In the genomic region with DNA sequence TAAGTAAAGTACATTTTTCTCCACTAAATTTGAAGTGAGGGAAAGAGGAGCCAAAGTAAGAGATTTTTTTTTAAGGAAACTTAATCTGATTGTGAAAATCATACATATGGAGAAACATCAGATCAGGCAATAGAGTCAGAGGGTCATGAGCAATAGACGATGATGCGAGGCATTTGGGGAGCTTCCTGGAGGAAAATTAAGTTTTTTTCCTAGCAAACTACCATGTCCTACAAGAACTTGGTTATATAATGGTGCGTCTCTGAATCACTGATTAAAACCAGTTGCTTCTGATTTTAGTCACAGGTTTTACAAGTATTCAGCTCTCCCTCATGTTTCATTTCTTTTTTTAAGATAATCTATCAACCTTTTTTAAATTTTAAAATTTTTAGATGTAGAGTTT, we compare ENCODE assay signal across 20 cellular contexts. TPM values are rescaled to one million over a fixed set of nuclear protein-coding genes. Genes with fewer than 3 reads are reported as not detected.
DNase-seq lines count a peak whose midpoint lies in the region; FAIRE-seq and TF ChIP-seq lines count a peak whose summit lies in the region.
"Had no signal": no experiment of that assay in that cellular context is flagged by ENCODE, and none has a peak within 500 bp of the region (broad histone marks: within the 10 kb centered on the region; RNA-seq: fewer than 3 reads in every experiment).

No MANE protein-coding gene starts in this region.

- intact Hi-C loops in ascending aorta (cut with DNase I): no loop called here

- H3K9ac ChIP-seq in SK-N-SH: no peak overlapping the region

- H3K9me2 ChIP-seq in SK-N-SH: no peaks in the 10 kb centered on the region

- H3K27ac ChIP-seq in SK-N-SH (ENCODE audit: low read depth in 2 of 2, low read length in 1 of 2) (peak overlapping the region in 1 of 2 experiments; percentile 2; a peak in 1 of 4 replicates), small intestine (ENCODE audit: low read depth in 1 of 2, low read length in 1 of 2) (no peak overlapping the region), ascending aorta (no peak overlapping the region)
- H3K27ac ChIP-seq: C4-2B, HL-60 had no signal

- no peak overlapping the region for H3K4me3 ChIP-seq in AG10803 (ENCODE audit: low read length)
- no peak overlapping the region for H3K4me3 ChIP-seq in SK-N-SH (ENCODE audit: low read depth in 2 of 2, low read length in 1 of 2)
- H3K4me3 ChIP-seq in fibroblast of mammary gland (ENCODE audit: control insufficient read depth, low read depth, low read length): no peak overlapping the region
- H3K4me3 ChIP-seq in small intestine (ENCODE audit: low read depth in 1 of 2, low read length in 2 of 2): no peak overlapping the region
- H3K4me3 ChIP-seq in ascending aorta: no peak overlapping the region
- H3K4me3 ChIP-seq: HAP-1, K562 had no signal

- H3K27ac Mint-ChIP-seq in T-helper 2 cell treated with Interferon-gamma antibody and Interleukin-4, amounts not matched to agents 5 μg/mL and 100 μg/mL, for 36 hours: no peak overlapping the region
- H3K27ac Mint-ChIP-seq: CD4-positive, alpha-beta memory T cell had no signal

- H3K9me3 ChIP-seq in SK-N-SH: no peaks in the 10 kb centered on the region
- H3K9me3 ChIP-seq in small intestine (ENCODE audit: control insufficient read depth, low read depth): no peaks in the 10 kb centered on the region
- no peaks in the 10 kb centered on the region for H3K9me3 ChIP-seq in ascending aorta
- H3K9me3 ChIP-seq: BE2C, HAP-1 had no signal

- H3K9me3 Mint-ChIP-seq in T-helper 2 cell treated with Interferon-gamma antibody and Interleukin-4, amounts not matched to agents 5 μg/mL and 100 μg/mL, for 36 hours: no peaks in the 10 kb centered on the region
- H3K9me3 Mint-ChIP-seq: CD4-positive, alpha-beta memory T cell had no signal

- no peak for FAIRE-seq in small intestine (lab: Jason Lieb, UNC)
- FAIRE-seq: D721Med, GM19239, H1, K562 had no signal

- H3F3A ChIP-seq in SK-N-SH (replicated peaks; ENCODE audit: insufficient read depth): no peaks in the 10 kb centered on the region

- H2AFZ ChIP-seq in SK-N-SH (ENCODE audit: low read depth): no peak overlapping the region

- no peak for TF ChIP-seq EP300 in SK-N-SH (IDR thresholded peaks at IDR 0.05; ENCODE audit: borderline replicate concordance in 1 of 2, low read depth in 1 of 2, low read length in 1 of 2)

- H3K4me1 ChIP-seq in SK-N-SH (ENCODE audit: control insufficient read depth in 1 of 2, insufficient read depth in 2 of 2, low read depth in 1 of 2, low read length in 1 of 2) (peaks cover 0 to 4% of the 10 kb centered on the region in 2 experiments; a peak in 2 of 4 replicates), small intestine (ENCODE audit: control insufficient read depth in 2 of 2, insufficient read depth in 1 of 2, low read depth in 1 of 2, low read length in 1 of 2) (no peaks in the 10 kb centered on the region), ascending aorta (no peaks in the 10 kb centered on the region)
- H3K4me1 ChIP-seq: BE2C had no signal

- 53% methylated on average over 3 of the region's 3 CpGs for WGBS in SK-N-SH (ENCODE audit: low lambda C conversion rate)
- WGBS in small intestine, 3 donors: 87 to 96% (median 91%) methylated on average over 3 of the region's 3 CpGs

- peak; percentile 51 for DNase-seq in AG10803 (ENCODE audit: low read depth)
- no peak for DNase-seq in SK-N-SH
- peak; percentile 70 for DNase-seq in fibroblast of mammary gland (ENCODE audit: low read depth)
- DNase-seq in stromal cell of bone marrow (ENCODE audit: low read depth): peak; percentile 40
- DNase-seq in small intestine: no peak
- no peak for DNase-seq in T-helper 2 cell treated with Interferon-gamma antibody and Interleukin-4, amounts not matched to agents 5 μg/mL and 100 μg/mL, for 36 hours (ENCODE audit: low spot score)
- DNase-seq in ascending aorta (ENCODE audit: low spot score in 2 of 2): no peak
- DNase-seq: 8988T; ACHN; BE2C; CD4-positive, alpha-beta memory T cell; EL; GDM1 had no signal

- H3K27me3 ChIP-seq in SK-N-SH (ENCODE audit: insufficient read depth) (no peaks in the 10 kb centered on the region), small intestine (ENCODE audit: control insufficient read depth in 2 of 2, insufficient read depth in 2 of 2, low read length in 2 of 2) (no peaks in the 10 kb centered on the region), ascending aorta (no peaks in the 10 kb centered on the region)
- H3K27me3 ChIP-seq: BE2C had no signal

- CTCF ChIA-PET in SK-N-SH (lab: Yijun Ruan, JAX): interaction anchor here (1.9 to 13.9 kb wide), 2 partner anchors 9 to 21 kb away, joined by 6 to 155 read pairs; no protein-coding TSS in a partner anchor

- H3K36me3 ChIP-seq in SK-N-SH (replicated peaks in 1 of 2; ENCODE audit: control insufficient read depth in 1 of 2, insufficient read depth in 2 of 2, low read length in 1 of 2) (peaks cover 8 to 74% of the 10 kb centered on the region in 2 experiments), small intestine (ENCODE audit: control insufficient read depth in 2 of 2, insufficient read depth in 2 of 2, low read length in 2 of 2) (peaks cover 0 to 4% of the 10 kb centered on the region in 2 donors), ascending aorta (peaks cover 0 to 19% of the 10 kb centered on the region in 2 donors)
- H3K36me3 ChIP-seq: BE2C, HAP-1 had no signal

- H3K36me3 Mint-ChIP-seq in T-helper 2 cell treated with Interferon-gamma antibody and Interleukin-4, amounts not matched to agents 5 μg/mL and 100 μg/mL, for 36 hours (ENCODE audit: low read depth): no peaks in the 10 kb centered on the region

- POLR2A ChIA-PET in SK-N-SH (lab: Yijun Ruan, JAX): no interaction called here

- H3K4me2 ChIP-seq in SK-N-SH: no peak overlapping the region

- no peaks in the 10 kb centered on the region for H3K79me2 ChIP-seq in SK-N-SH (ENCODE audit: insufficient read depth)

- no peaks in the 10 kb centered on the region for H3K27me3 Mint-ChIP-seq in T-helper 2 cell treated with Interferon-gamma antibody and Interleukin-4, amounts not matched to agents 5 μg/mL and 100 μg/mL, for 36 hours (ENCODE audit: low read depth)
- H3K27me3 Mint-ChIP-seq: CD4-positive, alpha-beta memory T cell had no signal

- TF ChIP-seq RAD21 in SK-N-SH (IDR thresholded peaks at IDR 0.05; ENCODE audit: low read length): no peak

- no peaks in the 10 kb centered on the region for H3K4me1 Mint-ChIP-seq in T-helper 2 cell treated with Interferon-gamma antibody and Interleukin-4, amounts not matched to agents 5 μg/mL and 100 μg/mL, for 36 hours (ENCODE audit: low read depth)
- H3K4me1 Mint-ChIP-seq: CD4-positive, alpha-beta memory T cell had no signal

- no peaks in the 10 kb centered on the region for H4K20me1 ChIP-seq in SK-N-SH (ENCODE audit: insufficient read depth)

- H3K4me3 Mint-ChIP-seq in T-helper 2 cell treated with Interferon-gamma antibody and Interleukin-4, amounts not matched to agents 5 μg/mL and 100 μg/mL, for 36 hours: no peak overlapping the region
- H3K4me3 Mint-ChIP-seq: CD4-positive, alpha-beta memory T cell had no signal

- TF ChIP-seq CTCF in AG10803 (conservative IDR thresholded peaks at IDR 0.05; ENCODE audit: low read length) (no peak), SK-N-SH (IDR thresholded peaks at IDR 0.05) (no peak), fibroblast of mammary gland (conservative IDR thresholded peaks at IDR 0.05; ENCODE audit: control insufficient read depth, insufficient read depth, low read depth, low read length) (no peak), ascending aorta (IDR thresholded peaks at IDR 0.05) (no peak)

TF ChIP-seq in SK-N-SH, 30 proteins besides CTCF, POLR2A, EP300 and RAD21:
- 0 out of 2 replicates have a peak, but pooled peaks have one; percentile 28 for TF ChIP-seq TCF12 (IDR thresholded peaks at IDR 0.05)
- no peak for TF ChIP-seq TEAD4 (IDR thresholded peaks at IDR 0.05; ENCODE audit: borderline replicate concordance, insufficient read depth)
- no peak for TF ChIP-seq CHD2 (IDR thresholded peaks at IDR 0.05; ENCODE audit: low read length, partially characterized antibody)

RNA-seq across cellular contexts. Expression of a gene that starts 52.1 kb away (rescaled TPM):
- polyA plus RNA-seq in SK-N-SH (2012; rRNA removed) (9.0 and 12.9 TPM in 2 replicates), small intestine (10 to 100 TPM in 1 of 3 donors, 1 to 10 TPM in 2; 2.2 to 10.0 (median 4.1) TPM)
- polyA plus RNA-seq in SK-N-SH (2012; cell fraction: cytosol; rRNA removed): 10.5 and 10.6 TPM in 2 replicates
- 17.0 and 25.3 TPM in 2 replicates for polyA plus RNA-seq in SK-N-SH (2012; cell fraction: nucleus; rRNA removed)
- 40.9 TPM for total RNA-seq in ascending aorta

RNA-seq across cellular contexts. Expression of a gene that starts 54.5 kb away (rescaled TPM):
- polyA plus RNA-seq in SK-N-SH (2012; rRNA removed): 4.9 and 6.1 TPM in 2 replicates
- 7.3 and 7.5 TPM in 2 replicates for polyA plus RNA-seq in SK-N-SH (2012; cell fraction: cytosol; rRNA removed)
- 4.3 and 9.2 TPM in 2 replicates for polyA plus RNA-seq in SK-N-SH (2012; cell fraction: nucleus; rRNA removed)
- 1 to 10 TPM; 3.8 to 5.0 (median 4.0) TPM for polyA plus RNA-seq in small intestine
- total RNA-seq in ascending aorta: 4.8 TPM

RNA-seq across cellular contexts. Expression of a gene that starts 56.2 kb away (rescaled TPM):
- polyA plus RNA-seq in SK-N-SH (2012; rRNA removed) (15.7 and 24.4 TPM in 2 replicates), small intestine (1 to 10 TPM in 1 of 3 donors, under 1 TPM in 2; 0.45 to 3.1 (median 0.54) TPM)
- polyA plus RNA-seq in SK-N-SH (2012; cell fraction: cytosol; rRNA removed): 27.6 and 29.7 TPM in 2 replicates
- polyA plus RNA-seq in SK-N-SH (2012; cell fraction: nucleus; rRNA removed): 4.5 and 10.6 TPM in 2 replicates
- total RNA-seq in ascending aorta: 7.3 TPM

Comparison
In these comparisons a context has a peak if more than half of its experiments do, and no peak if none do; other contexts are left out.
1. DNase-seq: peak in AG10803 (single experiment), fibroblast of mammary gland (single experiment) and stromal cell of bone marrow (single experiment); none in SK-N-SH (single experiment), small intestine (single experiment), T-helper 2 cell treated with Interferon-gamma antibody and Interleukin-4, amounts not matched to agents 5 μg/mL and 100 μg/mL, for 36 hours (single experiment) and ascending aorta (0 of 2).